Comparison of ENCODE assay signal across 8 cellular contexts in the genomic region with DNA sequence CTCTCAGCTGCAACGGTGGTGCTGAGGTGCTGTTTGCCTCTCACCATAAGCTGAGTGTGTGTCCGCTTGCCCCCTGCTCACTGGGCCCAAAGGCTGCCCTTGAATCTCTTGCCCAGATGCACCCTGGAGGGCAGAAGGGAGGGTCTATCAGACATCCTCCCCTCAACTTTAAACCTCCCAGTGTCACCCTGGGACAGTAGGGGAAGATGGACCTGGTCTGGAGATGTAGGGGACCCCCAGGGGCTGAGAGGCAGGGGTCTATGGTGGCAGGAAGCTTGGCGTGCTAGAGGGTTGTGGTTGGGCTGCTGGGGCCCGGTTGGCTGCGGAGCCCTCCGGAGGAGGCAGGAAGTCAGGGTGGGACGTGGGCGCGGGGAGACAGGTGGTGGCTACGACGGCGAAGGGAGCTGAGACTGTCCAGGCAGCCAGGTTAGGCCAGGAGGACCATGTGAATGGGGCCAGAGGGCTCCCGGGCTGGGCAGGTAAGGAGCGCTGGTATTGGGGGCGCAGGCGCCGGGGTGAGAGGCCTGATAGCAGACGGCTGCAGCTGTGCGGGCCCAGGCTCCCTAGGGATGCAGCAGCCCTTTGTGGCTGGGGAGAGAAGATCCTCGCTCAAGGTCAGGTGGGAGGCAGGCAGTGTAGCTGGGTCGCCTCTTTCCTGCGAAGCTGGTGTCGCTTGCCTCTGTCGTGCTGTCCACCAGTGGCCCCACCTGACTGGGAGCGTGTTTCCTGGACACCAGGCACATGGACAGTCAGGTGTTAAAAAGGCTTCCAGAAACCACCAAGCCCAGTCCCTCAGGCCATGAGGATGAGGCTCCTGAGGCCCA. TPM values are rescaled to one million over a fixed set of nuclear protein-coding genes. Genes with fewer than 3 reads are reported as not detected.
DNase-seq lines count a peak whose midpoint lies in the region; ATAC-seq, FAIRE-seq and TF ChIP-seq lines count a peak whose summit lies in the region.

A gene (plus strand): TSS at position 373 of the 824 bp plus-strand sequence. CDS start 23,065 bp downstream, outside the sequence.

- H3K27ac Mint-ChIP-seq in T-helper 1 cell treated with Interleukin-12 subunit alpha and Interleukin-12 subunit beta and Interleukin-4 antibody, amounts not matched to agents 30 μg/mL and 1 μg/mL, for 36 hours: peak within 1 kb of the TSS; percentile 98
- H3K27ac Mint-ChIP-seq in astrocyte (ENCODE audit: unreplicated experiment): peak within 1 kb of the TSS; percentile 66

- no peak for TF ChIP-seq CTCF in astrocyte (IDR thresholded peaks at IDR 0.05; ENCODE audit: insufficient read depth, low read depth, low read length)
- TF ChIP-seq CTCF in SK-N-SH (IDR thresholded peaks at IDR 0.05): no peak

- H2AFZ ChIP-seq in astrocyte (ENCODE audit: low read depth, low read length) (peak within 1 kb of the TSS; percentile 43), SK-N-SH (ENCODE audit: low read depth) (no peak within 1 kb of the TSS)

- no peak within 1 kb of the TSS for H3K27ac ChIP-seq in astrocyte (ENCODE audit: low read depth, low read length)
- H3K27ac ChIP-seq in skin epidermis: peak within 1 kb of the TSS; percentile 47 to 98 (median 77)
- no peak within 1 kb of the TSS for H3K27ac ChIP-seq in SK-N-SH (ENCODE audit: low read depth in 2 of 2, low read length in 1 of 2)

- H3K36me3 ChIP-seq in astrocyte (ENCODE audit: insufficient read depth, low read length) (no peaks in the 10 kb centered on the region), SK-N-SH (replicated peaks in 1 of 2; ENCODE audit: control insufficient read depth in 1 of 2, insufficient read depth in 2 of 2, low read length in 1 of 2) (no peaks in the 10 kb centered on the region)

- H4K20me1 ChIP-seq in astrocyte (ENCODE audit: insufficient read depth, low read length): no peaks in the 10 kb centered on the region
- no peaks in the 10 kb centered on the region for H4K20me1 ChIP-seq in SK-N-SH (ENCODE audit: insufficient read depth)

- H3K9me3 ChIP-seq in astrocyte (ENCODE audit: insufficient read depth, low read depth, low read length): no peaks in the 10 kb centered on the region
- no peaks in the 10 kb centered on the region for H3K9me3 ChIP-seq in SK-N-SH

- H3K4me1 Mint-ChIP-seq in T-helper 1 cell treated with Interleukin-12 subunit alpha and Interleukin-12 subunit beta and Interleukin-4 antibody, amounts not matched to agents 30 μg/mL and 1 μg/mL, for 36 hours (ENCODE audit: low read depth): peaks cover 54% of the 10 kb centered on the region
- peaks cover 10% of the 10 kb centered on the region for H3K4me1 Mint-ChIP-seq in astrocyte (ENCODE audit: low read depth, unreplicated experiment)

- no peak for TF ChIP-seq EP300 in SK-N-SH (IDR thresholded peaks at IDR 0.05; ENCODE audit: borderline replicate concordance in 1 of 2, low read depth in 1 of 2, low read length in 1 of 2)

- peak within 1 kb of the TSS; percentile 99 for H3K4me3 Mint-ChIP-seq in T-helper 1 cell treated with Interleukin-12 subunit alpha and Interleukin-12 subunit beta and Interleukin-4 antibody, amounts not matched to agents 30 μg/mL and 1 μg/mL, for 36 hours
- H3K4me3 Mint-ChIP-seq in astrocyte (ENCODE audit: unreplicated experiment): no peak within 1 kb of the TSS

- H3K9me3 Mint-ChIP-seq in T-helper 1 cell treated with Interleukin-12 subunit alpha and Interleukin-12 subunit beta and Interleukin-4 antibody, amounts not matched to agents 30 μg/mL and 1 μg/mL, for 36 hours: no peaks in the 10 kb centered on the region
- H3K9me3 Mint-ChIP-seq in astrocyte (ENCODE audit: unreplicated experiment): peaks cover 2% of the 10 kb centered on the region

- H3K9me2 ChIP-seq in SK-N-SH: no peaks in the 10 kb centered on the region

- H3K36me3 Mint-ChIP-seq in T-helper 1 cell treated with Interleukin-12 subunit alpha and Interleukin-12 subunit beta and Interleukin-4 antibody, amounts not matched to agents 30 μg/mL and 1 μg/mL, for 36 hours (ENCODE audit: low read depth): peaks cover 26% of the 10 kb centered on the region
- no peaks in the 10 kb centered on the region for H3K36me3 Mint-ChIP-seq in astrocyte (ENCODE audit: low read depth, unreplicated experiment)

- no peak for FAIRE-seq in astrocyte (lab: Jason Lieb, UNC)

- WGBS in SK-N-SH (ENCODE audit: low lambda C conversion rate): 98% methylated on average over 15 of the region's 25 CpGs

- TF ChIP-seq RAD21 in SK-N-SH (IDR thresholded peaks at IDR 0.05; ENCODE audit: low read length): no peak

- no peak for DNase-seq in astrocyte (ENCODE audit: low read depth)
- no peak for DNase-seq in SK-N-SH
- no peak for DNase-seq in cerebellar nuclear complex (lab: John Stamatoyannopoulos, UW)

- CTCF ChIA-PET in SK-N-SH (lab: Yijun Ruan, JAX): interaction anchor here (5.4 kb wide), 1 partner anchor 35 kb away, joined by 45 read pairs; no protein-coding TSS in a partner anchor

- ATAC-seq in GM21576 (IDR thresholded peaks at IDR 0.05; ENCODE audit: unreplicated experiment) (no peak), GM19455 (IDR thresholded peaks at IDR 0.05; ENCODE audit: unreplicated experiment) (no peak)

- no peaks in the 10 kb centered on the region for H3K79me2 ChIP-seq in astrocyte (ENCODE audit: insufficient read depth, low read length)
- H3K79me2 ChIP-seq in SK-N-SH (ENCODE audit: insufficient read depth): no peaks in the 10 kb centered on the region

- H3K4me3 ChIP-seq in astrocyte (ENCODE audit: insufficient read depth, low read depth, low read length): no peak within 1 kb of the TSS
- H3K4me3 ChIP-seq in skin epidermis: peak within 1 kb of the TSS; percentile 21 to 37 (median 29)
- H3K4me3 ChIP-seq in SK-N-SH (ENCODE audit: low read depth in 2 of 2, low read length in 1 of 2): no peak within 1 kb of the TSS

- H3K4me2 ChIP-seq in astrocyte (ENCODE audit: low read length) (peak within 1 kb of the TSS; percentile 53), SK-N-SH (no peak within 1 kb of the TSS)

- TF ChIP-seq POLR2A in GM10847 (IDR thresholded peaks at IDR 0.05; ENCODE audit: extremely low read depth, insufficient read length): peak; percentile 68

- H3F3A ChIP-seq in SK-N-SH (replicated peaks; ENCODE audit: insufficient read depth): peaks cover 3% of the 10 kb centered on the region

- H3K9ac ChIP-seq in astrocyte (ENCODE audit: low read length): no peak within 1 kb of the TSS
- H3K9ac ChIP-seq in SK-N-SH: no peak within 1 kb of the TSS

- H3K27me3 ChIP-seq in astrocyte (ENCODE audit: insufficient read depth, low read length) (no peaks in the 10 kb centered on the region), SK-N-SH (ENCODE audit: insufficient read depth) (no peaks in the 10 kb centered on the region)

- POLR2A ChIA-PET in SK-N-SH (lab: Yijun Ruan, JAX): no interaction called here

- peaks cover 23% of the 10 kb centered on the region for H3K4me1 ChIP-seq in astrocyte (ENCODE audit: insufficient read depth, low read length)
- H3K4me1 ChIP-seq in SK-N-SH (ENCODE audit: control insufficient read depth in 1 of 2, insufficient read depth in 2 of 2, low read depth in 1 of 2, low read length in 1 of 2): peaks cover 2 to 10% of the 10 kb centered on the region in 2 experiments; a peak in 3 of 4 replicates

- H3K27me3 Mint-ChIP-seq in T-helper 1 cell treated with Interleukin-12 subunit alpha and Interleukin-12 subunit beta and Interleukin-4 antibody, amounts not matched to agents 30 μg/mL and 1 μg/mL, for 36 hours (ENCODE audit: low read depth): no peaks in the 10 kb centered on the region
- peaks cover 12% of the 10 kb centered on the region for H3K27me3 Mint-ChIP-seq in astrocyte (ENCODE audit: low read depth, unreplicated experiment)

TF ChIP-seq in SK-N-SH, 30 proteins besides CTCF, POLR2A, EP300 and RAD21:
- TF ChIP-seq ELF1 (IDR thresholded peaks at IDR 0.05): no peak
- TF ChIP-seq TEAD4 (IDR thresholded peaks at IDR 0.05; ENCODE audit: borderline replicate concordance, insufficient read depth): no peak

RNA-seq across cellular contexts. Expression of the gene that starts here (rescaled TPM):
- 0.30 TPM in 1 of 2 replicates, not detected in the other for total RNA-seq in astrocyte
- not detected in 2 replicates for polyA plus RNA-seq in SK-N-SH (2012; rRNA removed)
- not detected in 2 replicates for polyA plus RNA-seq in SK-N-SH (2012; cell fraction: cytosol; rRNA removed)
- 0.04 TPM in 1 of 2 replicates, not detected in the other for polyA plus RNA-seq in SK-N-SH (2012; cell fraction: nucleus; rRNA removed)

Comparison
In these comparisons a context has a peak if more than half of its experiments do, and no peak if none do; other contexts are left out.
1. H3K27ac ChIP-seq: peak in skin epidermis (21 of 21); none in astrocyte (single experiment) and SK-N-SH (0 of 2).
2. H3K4me3 ChIP-seq: peak in skin epidermis (7 of 7); none in astrocyte (single experiment) and SK-N-SH (0 of 2).